23 cellular contexts compared by ENCODE assay signal in genomic region chr10:91343010-91343409, GRCh38.
DNase-seq lines count a peak whose midpoint lies in the region; ATAC-seq and TF ChIP-seq lines count a peak whose summit lies in the region.
"Had no signal": no experiment of that assay in that cellular context is flagged by ENCODE, and none has a peak within 500 bp of the region (broad histone marks: within the 10 kb centered on the region; RNA-seq: fewer than 3 reads in every experiment).

No MANE protein-coding gene starts in this region.

- H3K36me3 ChIP-seq in SJCRH30 (no peaks in the 10 kb centered on the region), psoas muscle (ENCODE audit: insufficient read depth in 1 of 2, low read depth in 1 of 2) (no peaks in the 10 kb centered on the region), GM23338 (ENCODE audit: insufficient read depth) (no peaks in the 10 kb centered on the region)
- H3K36me3 ChIP-seq: BE2C, BLaER1 had no signal

- H3K4me3 Mint-ChIP-seq in GM23338, result no peak overlapping the region
- H3K4me3 Mint-ChIP-seq: CD14-positive monocyte; CD4-positive, alpha-beta memory T cell; CD4-positive, CD25-positive, alpha-beta regulatory T cell; CD8-positive, alpha-beta memory T cell had no signal

- peaks cover 41% of the 10 kb centered on the region for H3K4me1 ChIP-seq in SJCRH30
- peaks cover 35% of the 10 kb centered on the region for H3K4me1 ChIP-seq in psoas muscle
- no peaks in the 10 kb centered on the region for H3K4me1 ChIP-seq in GM23338 (ENCODE audit: insufficient read depth)
- H3K4me1 ChIP-seq: BE2C had no signal

- ATAC-seq in psoas muscle (peak; percentile 51 to 79 (median 65)), GM23338 (no peak), left ventricle myocardium superior (no peak)
- ATAC-seq: GM12878 had no signal

- TF ChIP-seq CTCF in psoas muscle (IDR thresholded peaks at IDR 0.05) (no peak), GM13977 (IDR thresholded peaks at IDR 0.05; ENCODE audit: extremely low read depth, insufficient read depth, missing control alignments) (no peak), GM23338 (conservative IDR thresholded peaks at IDR 0.05; ENCODE audit: low read depth in 2 of 2) (no peak)

- in situ Hi-C loops in GM13977 (cut with MboI; ENCODE audit: low pct_unique_long_range_greater_than_20kb, low sequenced_read_pairs, unreplicated experiment), result no loop called here

- no peaks in the 10 kb centered on the region for H4K20me1 ChIP-seq in GM23338 (replicated peaks; ENCODE audit: insufficient read depth)
- H4K20me1 ChIP-seq: BLaER1 had no signal

- intact Hi-C loops in psoas muscle (cut with DNase I) (no loop called here), left ventricle myocardium superior (cut with micrococcal nuclease) (no loop called here)

- no peaks in the 10 kb centered on the region for H3F3A ChIP-seq in GM23338 (replicated peaks; ENCODE audit: low read depth)

- no peaks in the 10 kb centered on the region for H3K36me3 Mint-ChIP-seq in GM23338 (ENCODE audit: low read depth)
- H3K36me3 Mint-ChIP-seq: CD14-positive monocyte; CD4-positive, alpha-beta memory T cell; CD4-positive, CD25-positive, alpha-beta regulatory T cell; CD8-positive, alpha-beta memory T cell had no signal

- no peaks in the 10 kb centered on the region for H3K79me2 ChIP-seq in GM23338 (replicated peaks; ENCODE audit: insufficient read depth)

- DNase-seq in SJCRH30, result no peak
- no peak for DNase-seq in psoas muscle
- DNase-seq in GM13977 (ENCODE audit: low spot score), result no peak
- DNase-seq in GM23338 (ENCODE audit: low spot score), result no peak
- no peak for DNase-seq in left ventricle myocardium superior
- DNase-seq: 8988T; ACHN; BE2C; C1 segment of cervical spinal cord; CD4-positive, alpha-beta memory T cell; CD4-positive, CD25-positive, alpha-beta regulatory T cell; CD8-positive, alpha-beta memory T cell; COR-L47; DMS 273 treated with DMSO at 0.1 percent for 48 hours; DMS153; DMS53; DMS79; DND-41; EL; GDM1 had no signal

- H3K27me3 ChIP-seq in SJCRH30 (no peaks in the 10 kb centered on the region), psoas muscle (ENCODE audit: insufficient read depth in 3 of 3, low read length in 2 of 3) (no peaks in the 10 kb centered on the region), GM23338 (ENCODE audit: insufficient read depth) (no peaks in the 10 kb centered on the region)
- H3K27me3 ChIP-seq: BE2C, BLaER1 had no signal

- WGBS in psoas muscle, 3 donors, result 23 to 30% (median 26%) methylated on average over 1 of the region's 1 CpG

- H3K4me1 Mint-ChIP-seq in GM23338, result no peaks in the 10 kb centered on the region
- H3K4me1 Mint-ChIP-seq: CD14-positive monocyte; CD4-positive, CD25-positive, alpha-beta regulatory T cell; CD8-positive, alpha-beta memory T cell had no signal

- peaks cover 7% of the 10 kb centered on the region; the same call in 1 of the 2 replicates for H3K9me2 ChIP-seq in GM23338 (ENCODE audit: insufficient read depth)

- no peak overlapping the region for H2AFZ ChIP-seq in GM23338

- H3K27me3 Mint-ChIP-seq in GM23338 (ENCODE audit: insufficient read depth, low read depth, poor library complexity), result peaks cover 1% of the 10 kb centered on the region
- H3K27me3 Mint-ChIP-seq: CD4-positive, alpha-beta memory T cell; CD4-positive, CD25-positive, alpha-beta regulatory T cell had no signal

- H3K27ac ChIP-seq in SJCRH30 (peak overlapping the region; percentile 100), psoas muscle (peak overlapping the region; percentile 86), GM23338 (ENCODE audit: low read depth) (no peak overlapping the region)
- H3K27ac ChIP-seq: BLaER1 had no signal

- H3K27ac Mint-ChIP-seq in GM23338, result no peak overlapping the region
- H3K27ac Mint-ChIP-seq: CD4-positive, alpha-beta memory T cell; CD4-positive, CD25-positive, alpha-beta regulatory T cell; CD8-positive, alpha-beta memory T cell had no signal

- H3K9me3 ChIP-seq in SJCRH30 (replicated peaks) (no peaks in the 10 kb centered on the region), psoas muscle (no peaks in the 10 kb centered on the region)
- H3K9me3 ChIP-seq: BE2C, BLaER1 had no signal

- H3K4me2 ChIP-seq in GM23338, result no peak overlapping the region
- H3K4me2 ChIP-seq: BLaER1 had no signal

- H3K4me3 ChIP-seq in SJCRH30 (no peak overlapping the region), psoas muscle (no peak overlapping the region), GM23338 (no peak overlapping the region)
- H3K4me3 ChIP-seq: BLaER1, GM12878 had no signal

- no peaks in the 10 kb centered on the region for H3K9me3 Mint-ChIP-seq in GM23338
- H3K9me3 Mint-ChIP-seq: CD4-positive, CD25-positive, alpha-beta regulatory T cell; CD8-positive, alpha-beta memory T cell had no signal

TF ChIP-seq in GM23338, 12 proteins besides CTCF, POLR2A, EP300 and RAD21:
- TF ChIP-seq POLR2AphosphoS5 (IDR thresholded peaks at IDR 0.05; ENCODE audit: low read depth) (no peak), ZNF114 (CRISPR knock-in tag; IDR thresholded peaks at IDR 0.05) (no peak), ZNF462 (CRISPR knock-in tag; IDR thresholded peaks at IDR 0.05) (no peak), EZH2 (IDR thresholded peaks at IDR 0.05; ENCODE audit: low read depth, unreplicated experiment) (no peak)

Comparison
In these comparisons a context has a peak if more than half of its experiments do, and no peak if none do; other contexts are left out.
1. ATAC-seq: peak in psoas muscle (4 of 4); none in GM23338 (single experiment) and left ventricle myocardium superior (single experiment).